Comparison of ENCODE assay signal across 21 cellular contexts in genomic region chr3:43095370-43095769, GRCh38.
"Had no signal": no experiment of that assay in that cellular context is flagged by ENCODE, and none has a peak within 500 bp of the region (broad histone marks: within the 10 kb centered on the region; RNA-seq: fewer than 3 reads in every experiment).

No MANE protein-coding gene starts in this region.

- H3K9me3 ChIP-seq: Peyer's patch, SJCRH30, SK-N-SH had no signal

- H3K27me3 Mint-ChIP-seq: activated naive CD4-positive, alpha-beta T cell treated with anti-CD3 and anti-CD28 coated beads, Interleukin-2, amount 50 U/mL, for 24 hours; brain had no signal

- H3K27ac ChIP-seq: Peyer's patch, RWPE1, SJCRH30, VCaP had no signal

- H3K4me3 Mint-ChIP-seq: activated CD8-positive, alpha-beta T cell treated with anti-CD3 and anti-CD28 coated beads, Interleukin-2, amount 10 ng/mL, durations not matched to agents 7 days and 5 days; activated naive CD4-positive, alpha-beta T cell treated with anti-CD3 and anti-CD28 coated beads, Interleukin-2, amount 50 U/mL, for 24 hours had no signal

- DNase-seq: activated CD4-positive, alpha-beta T cell treated with anti-CD3 and anti-CD28 coated beads for 4 hours; activated CD8-positive, alpha-beta memory T cell treated with anti-CD3 and anti-CD28 coated beads, Interleukin-2, amount 50 U/mL, for 48 hours; activated CD8-positive, alpha-beta T cell treated with anti-CD3 and anti-CD28 coated beads, Interleukin-2, amount 10 ng/mL, durations not matched to agents 7 days and 5 days; activated T-cell treated with anti-CD3 and anti-CD28 coated beads, Interleukin-2, amount 50 U/mL, for 1 hour; amniotic stem cell; cerebellar nuclear complex; NCI-H1092; NCI-H2029; NCI-H2107; NCI-H510A; NCI-H526 treated with DMSO at 0.1 percent for 48 hours; Peyer's patch; Right ventricle myocardium superior; SK-N-SH; T-helper 1 cell had no signal

- H3K4me1 ChIP-seq: Peyer's patch had no signal

- H3K27me3 ChIP-seq: Peyer's patch, SJCRH30 had no signal

- H3K36me3 ChIP-seq: Peyer's patch, SJCRH30 had no signal

- H3K27ac Mint-ChIP-seq: activated CD8-positive, alpha-beta T cell treated with anti-CD3 and anti-CD28 coated beads, Interleukin-2, amount 10 ng/mL, durations not matched to agents 7 days and 5 days had no signal

- H3K4me3 ChIP-seq: Peyer's patch, SJCRH30 had no signal

- ATAC-seq: activated CD4-positive, CD25-positive, alpha-beta regulatory T cell treated with anti-CD3 and anti-CD28 coated beads, Interleukin-2, amount 50 U/mL, for 24 hours; activated CD8-positive, alpha-beta T cell treated with anti-CD3 and anti-CD28 coated beads, Interleukin-2, amount 10 ng/mL, durations not matched to agents 7 days and 5 days had no signal

- H3K9me3 Mint-ChIP-seq: activated naive CD4-positive, alpha-beta T cell treated with anti-CD3 and anti-CD28 coated beads, Interleukin-2, amount 50 U/mL, for 24 hours; brain had no signal
